Comparison of ENCODE assay signal across 8 cellular contexts in the genomic region with DNA sequence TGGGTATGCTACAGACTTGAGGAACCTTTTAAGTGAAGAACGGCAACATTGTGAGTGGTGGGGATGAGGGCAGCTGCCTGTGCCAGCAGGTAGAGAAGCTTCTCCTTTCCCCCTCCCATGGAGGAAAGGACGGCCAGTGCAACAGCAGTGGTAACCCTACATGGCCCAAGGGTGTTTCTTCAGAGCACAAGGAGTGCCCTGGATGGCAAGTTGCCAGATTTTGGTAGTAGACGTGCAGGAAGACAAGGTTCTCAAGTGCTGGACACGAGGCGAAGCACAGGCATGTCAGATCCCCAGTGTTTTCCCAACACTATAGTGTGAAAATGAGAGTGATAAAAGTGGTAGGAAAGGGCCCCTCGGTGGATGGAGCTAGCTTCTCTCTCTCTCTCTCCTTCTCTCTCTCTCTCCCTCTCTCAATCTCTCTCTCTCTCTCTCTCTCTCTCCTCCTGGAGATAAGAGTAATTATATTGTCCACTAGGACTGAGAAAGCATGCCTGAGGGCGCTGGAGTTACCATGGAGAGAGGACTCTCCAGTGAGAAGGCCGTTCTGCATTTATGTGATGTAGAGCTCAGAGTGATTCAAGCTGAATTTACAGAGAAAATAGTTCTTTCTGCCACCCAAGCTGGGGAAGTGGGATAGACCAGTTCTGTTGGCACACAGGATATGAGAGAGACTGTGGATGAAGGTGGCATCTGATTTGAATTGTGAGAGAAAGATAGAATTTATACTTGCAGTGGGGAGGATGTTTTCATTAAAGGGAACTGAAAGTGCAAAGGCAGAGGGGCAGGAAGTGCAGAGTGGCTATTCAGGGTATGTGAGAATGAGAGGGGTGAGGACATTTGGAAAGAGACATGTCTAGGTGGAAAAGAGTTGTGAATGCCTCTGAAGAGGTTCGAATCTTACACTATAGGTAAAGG. TPM values are rescaled to one million over a fixed set of nuclear protein-coding genes. Genes with fewer than 3 reads are reported as not detected.
DNase-seq lines count a peak whose midpoint lies in the region; ATAC-seq, FAIRE-seq and TF ChIP-seq lines count a peak whose summit lies in the region.

No MANE protein-coding gene starts in this region.

- no peaks in the 10 kb centered on the region for H3K36me3 ChIP-seq in CD4-positive, alpha-beta memory T cell (ENCODE audit: insufficient read depth, low read length)
- H3K36me3 ChIP-seq in adipocyte (ENCODE audit: control insufficient read depth, insufficient read depth, low read length, severe bottlenecking): no peaks in the 10 kb centered on the region
- H3K36me3 ChIP-seq in pancreas: no peaks in the 10 kb centered on the region
- H3K36me3 ChIP-seq in endodermal cell (ENCODE audit: control insufficient read depth, insufficient read depth, low read length): no peaks in the 10 kb centered on the region

- no peak for FAIRE-seq in pancreas (lab: Jason Lieb, UNC)

- TF ChIP-seq CTCF in pancreas (IDR thresholded peaks at IDR 0.05) (no peak), endodermal cell (conservative IDR thresholded peaks at IDR 0.05) (no peak)

- no peaks in the 10 kb centered on the region for H3K9me3 Mint-ChIP-seq in CD4-positive, alpha-beta memory T cell
- no peaks in the 10 kb centered on the region for H3K9me3 Mint-ChIP-seq in endodermal cell

- H3K27ac Mint-ChIP-seq in CD4-positive, alpha-beta memory T cell: peak overlapping the region in 4 of 7 donors; percentile 17 to 83 (median 54)
- H3K27ac Mint-ChIP-seq in endodermal cell: no peak overlapping the region

- peaks cover 7 to 8% (median 8%) of the 10 kb centered on the region in 4 donors for H3K4me1 Mint-ChIP-seq in CD4-positive, alpha-beta memory T cell
- no peaks in the 10 kb centered on the region for H3K4me1 Mint-ChIP-seq in endodermal cell

- DNase-seq in CD4-positive, alpha-beta memory T cell: peak in 2 of 5 donors; percentile 23 to 24
- peak; percentile 24 for DNase-seq in adipocyte (ENCODE audit: low read depth)
- DNase-seq in Right ventricle myocardium inferior (ENCODE audit: missing footprints): no peak
- DNase-seq in pancreas: no peak
- no peak for DNase-seq in NCI-H2227 treated with DMSO at 0.1 percent for 48 hours (lab: John Stamatoyannopoulos, UW)
- no peak for DNase-seq in endodermal cell

- peaks cover 1 to 4% of the 10 kb centered on the region in 2 donors for H3K27me3 Mint-ChIP-seq in CD4-positive, alpha-beta memory T cell
- H3K27me3 Mint-ChIP-seq in endodermal cell (ENCODE audit: insufficient read depth): peaks cover 8% of the 10 kb centered on the region

- ATAC-seq in GM19455 (IDR thresholded peaks at IDR 0.05; ENCODE audit: unreplicated experiment): peak; percentile 98
- ATAC-seq in HG03342 (IDR thresholded peaks at IDR 0.05; ENCODE audit: unreplicated experiment): peak; percentile 99
- no peak for ATAC-seq in Right ventricle myocardium inferior
- ATAC-seq in pancreas: no peak

- POLR2A ChIA-PET in CD4-positive, alpha-beta memory T cell (lab: Charles Lee; ENCODE audit: partially characterized antibody): no interaction called here

- no peak overlapping the region for H3K4me3 ChIP-seq in CD4-positive, alpha-beta memory T cell (ENCODE audit: low read length in 2 of 2)
- H3K4me3 ChIP-seq in adipocyte (ENCODE audit: low read length): no peak overlapping the region
- no peak overlapping the region for H3K4me3 ChIP-seq in pancreas
- no peak overlapping the region for H3K4me3 ChIP-seq in endodermal cell (ENCODE audit: low read length)

- no peaks in the 10 kb centered on the region for H3K9me3 ChIP-seq in CD4-positive, alpha-beta memory T cell (ENCODE audit: control insufficient read depth in 1 of 2, low read length in 2 of 2)
- H3K9me3 ChIP-seq in adipocyte (ENCODE audit: control insufficient read depth, low read length) (no peaks in the 10 kb centered on the region), pancreas (no peaks in the 10 kb centered on the region), endodermal cell (ENCODE audit: control insufficient read depth, low read length) (no peaks in the 10 kb centered on the region)

- intact Hi-C loops in CD4-positive, alpha-beta memory T cell (cut with micrococcal nuclease): no loop called here
- intact Hi-C loops in Right ventricle myocardium inferior (cut with DNase I): no loop called here
- intact Hi-C loops in pancreas (cut with DNase I): no loop called here

- H3K36me3 Mint-ChIP-seq in CD4-positive, alpha-beta memory T cell: no peaks in the 10 kb centered on the region
- H3K36me3 Mint-ChIP-seq in endodermal cell (ENCODE audit: low read depth): no peaks in the 10 kb centered on the region

- CTCF ChIA-PET in CD4-positive, alpha-beta memory T cell (lab: Charles Lee; ENCODE audit: partially characterized antibody): interaction anchor here (1.3 to 1.6 kb wide), 3 partner anchors 26 to 77 kb away, joined by 3 read pairs; no protein-coding TSS in a partner anchor

- no peaks in the 10 kb centered on the region for H3K27me3 ChIP-seq in CD4-positive, alpha-beta memory T cell (ENCODE audit: insufficient read depth, low read length)
- peaks cover 4% of the 10 kb centered on the region for H3K27me3 ChIP-seq in adipocyte (replicated peaks; ENCODE audit: control insufficient read depth, insufficient read depth, low read length)
- H3K27me3 ChIP-seq in pancreas: no peaks in the 10 kb centered on the region
- H3K27me3 ChIP-seq in endodermal cell (ENCODE audit: control insufficient read depth, insufficient read depth, low read length, poor library complexity, severe bottlenecking): peaks cover 7% of the 10 kb centered on the region

- peaks cover 7% of the 10 kb centered on the region for H3K4me1 ChIP-seq in CD4-positive, alpha-beta memory T cell (ENCODE audit: insufficient read depth, low read length)
- H3K4me1 ChIP-seq in adipocyte (ENCODE audit: control insufficient read depth, insufficient read depth, low read length) (peaks cover 2% of the 10 kb centered on the region), pancreas (no peaks in the 10 kb centered on the region), endodermal cell (ENCODE audit: control insufficient read depth, insufficient read depth, low read length) (no peaks in the 10 kb centered on the region)

- no peak overlapping the region for H3K9ac ChIP-seq in adipocyte (ENCODE audit: low read length)
- H3K9ac ChIP-seq in endodermal cell (ENCODE audit: extremely low read depth, low read length, poor library complexity, severe bottlenecking): no peak overlapping the region

- no peak overlapping the region for H3K27ac ChIP-seq in CD4-positive, alpha-beta memory T cell (ENCODE audit: low read depth, low read length)
- H3K27ac ChIP-seq in pancreas: no peak overlapping the region
- H3K27ac ChIP-seq in endodermal cell (ENCODE audit: low read depth, low read length): no peak overlapping the region

- 43 to 54% methylated on average over 9 of the region's 9 CpGs for WGBS in pancreas, 2 donors
- 81 to 83% methylated on average over 7 to 8 of the region's 9 CpGs for WGBS in endodermal cell (ENCODE audit: insufficient coverage in 1 of 2, insufficient read length in 1 of 2), 2 experiments

- peak overlapping the region in 4 of 8 donors; percentile 0 to 71 (median 28) for H3K4me3 Mint-ChIP-seq in CD4-positive, alpha-beta memory T cell
- no peak overlapping the region for H3K4me3 Mint-ChIP-seq in endodermal cell

RNA-seq across cellular contexts. Expression of gene TRPC3, which starts 25.6 kb away (rescaled TPM):
- total RNA-seq in CD4-positive, alpha-beta memory T cell: not detected
- polyA plus RNA-seq in CD4-positive, alpha-beta memory T cell: not detected
- 0.14 TPM for total RNA-seq in Right ventricle myocardium inferior
- under 1 TPM in 3 of 6 donors, not detected in 3; 0.03 to 0.06 (median 0.06) TPM for total RNA-seq in pancreas
- under 1 TPM; 0.02 to 0.04 TPM for polyA plus RNA-seq in pancreas
- under 1 TPM; 0.79 to 1.00 TPM for total RNA-seq in endodermal cell
- 0.64 TPM for polyA plus RNA-seq in endodermal cell (2013, experiment 1 of 2)
- polyA plus RNA-seq in endodermal cell (2013, experiment 2 of 2): 0.46 TPM

Comparison
In these comparisons a context has a peak if more than half of its experiments do, and no peak if none do; other contexts are left out.
1. ATAC-seq: peak in GM19455 (single experiment) and HG03342 (single experiment); none in Right ventricle myocardium inferior (single experiment) and pancreas (0 of 4).